ENCODE assay signal across 36 cellular contexts in the genomic region with DNA sequence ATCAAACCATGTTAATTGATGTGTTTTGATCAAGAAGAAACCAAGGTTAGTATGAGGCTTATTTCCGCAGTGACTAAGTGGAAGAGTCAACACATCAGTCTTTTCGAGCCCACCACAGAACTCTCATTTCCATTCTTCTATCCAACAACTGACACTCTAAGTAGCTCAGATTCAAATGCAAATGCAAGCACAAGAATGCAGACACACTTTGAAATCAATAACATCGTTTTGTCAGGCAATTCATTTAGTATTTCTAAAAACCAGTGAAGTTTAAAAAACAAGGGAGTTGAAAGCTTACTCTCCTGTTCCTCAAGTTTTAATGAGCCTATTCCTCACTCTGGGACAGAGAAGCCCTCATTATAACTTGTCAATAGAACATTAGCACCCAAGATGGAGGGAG.
"Had no signal": no experiment of that assay in that cellular context is flagged by ENCODE, and none has a peak within 500 bp of the region (broad histone marks: within the 10 kb centered on the region; RNA-seq: fewer than 3 reads in every experiment).

No MANE protein-coding gene starts in this region.

- DNase-seq: activated CD4-positive, alpha-beta memory T cell treated with anti-CD3 and anti-CD28 coated beads for 36 hours; activated CD4-positive, alpha-beta T cell treated with anti-CD3 and anti-CD28 coated beads for 4 hours; activated CD4-positive, alpha-beta T cell treated with anti-CD3 and anti-CD28 coated beads, Interleukin-2, amount 50 U/mL, for 1 hour; activated CD8-positive, alpha-beta memory T cell treated with anti-CD3 and anti-CD28 coated beads, Interleukin-2, amount 50 U/mL, for 4 hours; activated naive CD4-positive, alpha-beta T cell treated with anti-CD3 and anti-CD28 coated beads, Interleukin-2, amount 10 ng/mL, durations not matched to agents 7 days and 5 days; activated naive CD8-positive, alpha-beta T cell treated with anti-CD3 and anti-CD28 coated beads, Interleukin-2, amount 50 U/mL, for 24 hours; activated T-cell treated with anti-CD3 and anti-CD28 coated beads for 4 hours; activated T-cell treated with anti-CD3 and anti-CD28 coated beads, Interleukin-2, amount 50 U/mL, for 4 hours; anterior cingulate cortex; brain microvascular endothelial cell; central memory CD4-positive, alpha-beta T cell; Kasumi-1; MG63; NCI-H1048; NCI-H1105 treated with DMSO at 0.1 percent for 48 hours; NCI-H1436; NCI-H1694; NCI-H1930; NCI-H2081 treated with DMSO at 0.1 percent for 48 hours; NCI-H226; NCI-H446 treated with DMSO at 0.1 percent for 48 hours; NCI-H524; NCI-H69; NCI-H82; PC-3; Peyer's patch; RPMI8226; SHP77 treated with DMSO at 0.1 percent for 48 hours; SK-N-SH had no signal

- H3K4me2 ChIP-seq: SK-N-SH had no signal

- H3K4me3 ChIP-seq: MG63, Peyer's patch, SJSA1 had no signal

- FAIRE-seq: TTC549 had no signal

- H3K36me3 Mint-ChIP-seq: activated CD4-positive, alpha-beta memory T cell treated with anti-CD3 and anti-CD28 coated beads for 36 hours; activated naive CD4-positive, alpha-beta T cell treated with anti-CD3 and anti-CD28 coated beads, Interleukin-2, amount 10 ng/mL, durations not matched to agents 7 days and 5 days; activated naive CD8-positive, alpha-beta T cell had no signal

- H3K36me3 ChIP-seq: brain microvascular endothelial cell, MG63, Peyer's patch, SJSA1 had no signal

- H3K9ac ChIP-seq: SK-N-SH had no signal

- H3K27me3 ChIP-seq: brain microvascular endothelial cell, MG63, Peyer's patch, SJSA1 had no signal

- H3K4me1 Mint-ChIP-seq: activated naive CD4-positive, alpha-beta T cell treated with anti-CD3 and anti-CD28 coated beads, Interleukin-2, amount 10 ng/mL, durations not matched to agents 7 days and 5 days; activated naive CD8-positive, alpha-beta T cell treated with anti-CD3 and anti-CD28 coated beads, Interleukin-2, amount 50 U/mL, for 24 hours had no signal

- H3K4me3 Mint-ChIP-seq: activated CD4-positive, alpha-beta memory T cell treated with anti-CD3 and anti-CD28 coated beads for 36 hours; activated naive CD4-positive, alpha-beta T cell treated with anti-CD3 and anti-CD28 coated beads, Interleukin-2, amount 10 ng/mL, durations not matched to agents 7 days and 5 days; activated naive CD8-positive, alpha-beta T cell; activated naive CD8-positive, alpha-beta T cell treated with anti-CD3 and anti-CD28 coated beads, Interleukin-2, amount 50 U/mL, for 24 hours; activated T-cell treated with anti-CD3 and anti-CD28 coated beads, Interleukin-2, amount 50 U/mL, for 4 hours; activated T-helper 1 cell treated with anti-CD3 and anti-CD28 coated beads, Interleukin-12 subunit alpha, Interleukin-12 subunit beta, Interleukin-2, Interleukin-4 antibody, amounts not matched to agents 30 ng/mL and 10 ng/mL and 1 ng/mL, durations not matched to agents 14 hours and 24 hours and 36 hours; T-helper 1 cell treated with Interleukin-12 subunit alpha and Interleukin-12 subunit beta and Interleukin-4 antibody, amounts not matched to agents 30 μg/mL and 1 μg/mL, for 36 hours; T-helper 2 cell treated with Interferon-gamma antibody and Interleukin-4, amounts not matched to agents 5 μg/mL and 100 μg/mL, for 36 hours had no signal

- H3K27ac ChIP-seq: brain microvascular endothelial cell, Peyer's patch, SJSA1 had no signal

- ATAC-seq: activated CD4-positive, CD25-positive, alpha-beta regulatory T cell treated with anti-CD3 and anti-CD28 coated beads, Interleukin-2, amount 50 U/mL, for 24 hours; activated naive CD8-positive, alpha-beta T cell treated with anti-CD3 and anti-CD28 coated beads, Interleukin-2, amount 50 U/mL, for 24 hours; activated T-cell treated with anti-CD3 and anti-CD28 coated beads, Interleukin-2, amount 50 U/mL, for 4 hours; PC-3 had no signal

- H3K9me3 Mint-ChIP-seq: activated CD4-positive, alpha-beta memory T cell treated with anti-CD3 and anti-CD28 coated beads for 36 hours; activated naive CD4-positive, alpha-beta T cell treated with anti-CD3 and anti-CD28 coated beads, Interleukin-2, amount 10 ng/mL, durations not matched to agents 7 days and 5 days; activated naive CD8-positive, alpha-beta T cell treated with anti-CD3 and anti-CD28 coated beads, Interleukin-2, amount 50 U/mL, for 24 hours; activated T-cell treated with anti-CD3 and anti-CD28 coated beads, Interleukin-2, amount 50 U/mL, for 4 hours; activated T-helper 1 cell treated with anti-CD3 and anti-CD28 coated beads, Interleukin-12 subunit alpha, Interleukin-12 subunit beta, Interleukin-2, Interleukin-4 antibody, amounts not matched to agents 30 ng/mL and 10 ng/mL and 1 ng/mL, durations not matched to agents 14 hours and 24 hours and 36 hours; T-helper 1 cell treated with Interleukin-12 subunit alpha and Interleukin-12 subunit beta and Interleukin-4 antibody, amounts not matched to agents 30 μg/mL and 1 μg/mL, for 36 hours; T-helper 2 cell treated with Interferon-gamma antibody and Interleukin-4, amounts not matched to agents 5 μg/mL and 100 μg/mL, for 36 hours had no signal

- H3K4me1 ChIP-seq: Peyer's patch, SJSA1 had no signal

- H3K9me3 ChIP-seq: MG63, Peyer's patch, SJSA1, SK-N-SH had no signal

- H3K27me3 Mint-ChIP-seq: activated CD4-positive, alpha-beta memory T cell treated with anti-CD3 and anti-CD28 coated beads for 36 hours; activated naive CD4-positive, alpha-beta T cell treated with anti-CD3 and anti-CD28 coated beads, Interleukin-2, amount 10 ng/mL, durations not matched to agents 7 days and 5 days; activated naive CD8-positive, alpha-beta T cell; activated naive CD8-positive, alpha-beta T cell treated with anti-CD3 and anti-CD28 coated beads, Interleukin-2, amount 50 U/mL, for 24 hours had no signal

- H3K27ac Mint-ChIP-seq: activated CD4-positive, alpha-beta memory T cell treated with anti-CD3 and anti-CD28 coated beads for 36 hours; activated naive CD4-positive, alpha-beta T cell treated with anti-CD3 and anti-CD28 coated beads, Interleukin-2, amount 10 ng/mL, durations not matched to agents 7 days and 5 days; activated naive CD8-positive, alpha-beta T cell; activated naive CD8-positive, alpha-beta T cell treated with anti-CD3 and anti-CD28 coated beads, Interleukin-2, amount 50 U/mL, for 24 hours; activated T-helper 1 cell treated with anti-CD3 and anti-CD28 coated beads, Interleukin-12 subunit alpha, Interleukin-12 subunit beta, Interleukin-2, Interleukin-4 antibody, amounts not matched to agents 30 ng/mL and 10 ng/mL and 1 ng/mL, durations not matched to agents 14 hours and 24 hours and 36 hours; T-helper 1 cell treated with Interleukin-12 subunit alpha and Interleukin-12 subunit beta and Interleukin-4 antibody, amounts not matched to agents 30 μg/mL and 1 μg/mL, for 36 hours; T-helper 2 cell treated with Interferon-gamma antibody and Interleukin-4, amounts not matched to agents 5 μg/mL and 100 μg/mL, for 36 hours had no signal
